In the genomic region with DNA sequence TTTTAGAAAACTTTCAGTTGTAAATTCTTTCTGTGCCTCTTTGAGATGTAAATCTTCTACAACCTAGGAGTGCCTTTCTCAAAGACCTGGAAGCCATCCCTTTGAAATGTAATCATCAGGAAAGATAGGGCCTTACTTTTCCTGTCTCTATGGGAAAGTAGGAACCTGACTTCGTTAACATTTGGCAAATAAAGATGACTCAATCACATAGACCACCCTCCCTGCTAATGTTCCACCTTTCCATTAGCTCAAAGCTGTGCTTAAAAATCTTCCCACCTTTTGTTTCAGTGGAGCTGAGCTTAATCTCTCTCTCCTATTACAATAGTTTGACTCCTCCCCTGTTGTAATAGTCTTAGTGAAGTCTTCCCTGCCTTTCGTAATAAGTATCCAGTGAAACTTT, we compare ENCODE assay signal across 27 cellular contexts.
"Had no signal": no experiment of that assay in that cellular context is flagged by ENCODE, and none has a peak within 500 bp of the region (broad histone marks: within the 10 kb centered on the region; RNA-seq: fewer than 3 reads in every experiment).

No MANE protein-coding gene starts in this region.

- H3K36me3 ChIP-seq: right atrium auricular region, uterus had no signal

- H3K4me3 ChIP-seq: hepatocyte, right atrium auricular region, smooth muscle cell, uterus had no signal

- H3K4me1 ChIP-seq: parathyroid adenoma, right atrium auricular region, uterus had no signal

- DNase-seq: activated B cell treated with CpG ODN at 0.5 μM for 24 hours; activated CD4-positive, alpha-beta T cell treated with anti-CD3 and anti-CD28 coated beads, Interleukin-2, amount 50 U/mL, for 1 hour; activated CD8-positive, alpha-beta memory T cell treated with anti-CD3 and anti-CD28 coated beads, Interleukin-2, amount 10 ng/mL, durations not matched to agents 7 days and 5 days; activated CD8-positive, alpha-beta T cell treated with anti-CD3 and anti-CD28 coated beads for 36 hours; activated naive CD4-positive, alpha-beta T cell treated with Interleukin-2 at 50 U/mL for 16 hours; activated T-cell treated with anti-CD3 and anti-CD28 coated beads, Interleukin-2, amount 50 U/mL, for 72 hours; anterior cingulate cortex; effector CD8-positive, alpha-beta T cell; glutamatergic neuron; immature natural killer cell; kidney; left colon; midbrain; naive thymus-derived CD4-positive, alpha-beta T cell; occipital lobe; stimulated activated CD4-positive, alpha-beta T cell treated with anti-CD3 and anti-CD28 coated beads, Interleukin-1b, Interleukin-23, amount 100 ng/mL, for 48 hours; stimulated activated CD4-positive, alpha-beta T cell treated with anti-CD3 and anti-CD28 coated beads, Interleukin-4, amount 100 ng/mL, for 4 hours; stimulated activated CD8-positive, alpha-beta memory T cell treated with anti-CD3 and anti-CD28 coated beads, Interleukin-4, amount 100 ng/mL, for 48 hours; stimulated activated naive CD8-positive, alpha-beta T cell treated with anti-CD3 and anti-CD28 coated beads, Interleukin-15, amount 100 ng/mL, for 72 hours; substantia nigra; T-helper 2 cell; uterus had no signal

- H3K27ac ChIP-seq: hepatocyte, parathyroid adenoma, right atrium auricular region, uterus had no signal

- H3K27me3 ChIP-seq: hepatocyte, right atrium auricular region, uterus had no signal

- ATAC-seq: activated CD8-positive, alpha-beta memory T cell treated with anti-CD3 and anti-CD28 coated beads, Interleukin-2, amount 10 ng/mL, durations not matched to agents 7 days and 5 days; activated CD8-positive, alpha-beta T cell treated with anti-CD3 and anti-CD28 coated beads for 36 hours; activated T-cell treated with anti-CD3 and anti-CD28 coated beads, Interleukin-2, amount 50 U/mL, for 72 hours; left colon; naive thymus-derived CD4-positive, alpha-beta T cell; stimulated activated memory B cell treated with anti-CD40 and anti-IgM and Interleukin-4, amounts not matched to agents 10 μg/mL and 1 μg/mL and 100 μg/mL, for 72 hours; stimulated activated naive CD8-positive, alpha-beta T cell treated with anti-CD3 and anti-CD28 coated beads, Interleukin-15, amount 100 ng/mL, for 72 hours had no signal

- H3K9ac ChIP-seq: parathyroid adenoma had no signal

- H3K9me3 ChIP-seq: right atrium auricular region, uterus had no signal
